Comparison of ENCODE assay signal across 8 cellular contexts in genomic region chr13:75482070-75482819, GRCh38. TPM values are rescaled to one million over a fixed set of nuclear protein-coding genes. Genes with fewer than 3 reads are reported as not detected.
A peak's percentile ranks its signal among the peaks of the same experiment; 100 is the strongest.
DNase-seq lines count a peak whose midpoint lies in the region; ATAC-seq and TF ChIP-seq lines count a peak whose summit lies in the region.

TSS of gene TBC1D4 (minus strand) at chr13:75482169. CDS start at chr13:75481767, 402 bp downstream.

- CTCF ChIA-PET in activated B cell treated with CpG ODN at 0.5 μM for 24 hours (lab: Charles Lee), result interaction anchor here (0.7 to 1.9 kb wide), 6 partner anchors 10 to 111 kb away, joined by 3 to 5 read pairs (median 4); no protein-coding TSS in a partner anchor

- no peaks in the 10 kb centered on the region for H3K9me3 Mint-ChIP-seq in activated B cell treated with CpG ODN at 0.5 μM for 24 hours

- DNase-seq in Ammon's horn (ENCODE audit: low spot score) (peak; percentile 88), NCI-H2227 treated with DMSO at 0.1 percent for 48 hours (lab: John Stamatoyannopoulos, UW) (peak; percentile 76), activated B cell treated with CpG ODN at 0.5 μM for 24 hours (peak; percentile 63), kidney epithelial cell (ENCODE audit: low read depth) (peak; percentile 69)
- DNase-seq in stimulated activated CD4-positive, alpha-beta T cell treated with anti-CD3 and anti-CD28 coated beads, Interleukin-12 subunit alpha, Interleukin-12 subunit beta, amount 100 ng/mL, for 48 hours (ENCODE audit: low read depth in 2 of 3, low spot score in 1 of 3), result peak; percentile 36 to 50 (median 41)

- peak within 1 kb of the TSS; percentile 60 for H3K27ac ChIP-seq in cingulate gyrus (ENCODE audit: low read depth, low read length)

- H3K27me3 Mint-ChIP-seq in activated B cell treated with CpG ODN at 0.5 μM for 24 hours, result peaks cover 46% of the 10 kb centered on the region

- POLR2A ChIA-PET in activated B cell treated with CpG ODN at 0.5 μM for 24 hours (lab: Charles Lee), result no interaction called here

- H3K27me3 ChIP-seq in kidney epithelial cell (ENCODE audit: control insufficient read depth, insufficient read depth, low read length), result no peaks in the 10 kb centered on the region

- peak within 1 kb of the TSS; percentile 77 for H3K4me3 ChIP-seq in kidney epithelial cell (ENCODE audit: low read depth, low read length)

- peak; percentile 39 for TF ChIP-seq CTCF in activated B cell treated with CpG ODN at 0.5 μM for 24 hours (IDR thresholded peaks at IDR 0.05)
- peak; percentile 95 for TF ChIP-seq CTCF in kidney epithelial cell (IDR thresholded peaks at IDR 0.05; ENCODE audit: insufficient read depth, low read length, poor library complexity, severe bottlenecking)

- H3K27ac Mint-ChIP-seq in activated B cell treated with CpG ODN at 0.5 μM for 24 hours, result no peak within 1 kb of the TSS

- no peaks in the 10 kb centered on the region for H3K36me3 ChIP-seq in kidney epithelial cell (ENCODE audit: control insufficient read depth, insufficient read depth, low read length)

- peak; percentile 81 for ATAC-seq in GM18873 (IDR thresholded peaks at IDR 0.05; ENCODE audit: low FRiP score, unreplicated experiment)
- peak; percentile 79 for ATAC-seq in HG03135 (IDR thresholded peaks at IDR 0.05; ENCODE audit: unreplicated experiment)
- peak; percentile 86 for ATAC-seq in activated B cell treated with CpG ODN at 0.5 μM for 24 hours (ENCODE audit: low read depth)

- peak within 1 kb of the TSS; percentile 98 for H3K4me3 Mint-ChIP-seq in activated B cell treated with CpG ODN at 0.5 μM for 24 hours

- intact Hi-C loops in activated B cell treated with CpG ODN at 0.5 μM for 24 hours (cut with micrococcal nuclease), result loop anchor here (1.0 to 5.0 kb wide), 5 partner anchors 55 to 1350 kb away; partner anchors contain the start of genes COMMD6, KLF12, LMO7 and UCHL3

- H3K4me1 Mint-ChIP-seq in activated B cell treated with CpG ODN at 0.5 μM for 24 hours, result peaks cover 15% of the 10 kb centered on the region

- peaks cover 3% of the 10 kb centered on the region for H3K36me3 Mint-ChIP-seq in activated B cell treated with CpG ODN at 0.5 μM for 24 hours (ENCODE audit: low read depth)

RNA-seq across cellular contexts. Expression of gene TBC1D4, which starts in this region (rescaled TPM):
- total RNA-seq in activated B cell treated with CpG ODN at 0.5 μM for 24 hours, result 1.5 and 2.1 TPM in 2 replicates
- total RNA-seq in kidney epithelial cell, result 7.9 and 8.6 TPM in 2 replicates

Comparison
In these comparisons a context has a peak if more than half of its experiments do, and no peak if none do; other contexts are left out.
1. Peak in every context shown above with its lines: DNase-seq, ATAC-seq, H3K4me3 ChIP-seq and H3K27ac ChIP-seq.